ENCODE assay signal across 14 cellular contexts in genomic region chr14:51889851-51890250, GRCh38. TPM values are rescaled to one million over a fixed set of nuclear protein-coding genes. Genes with fewer than 3 reads are reported as not detected.
DNase-seq lines count a peak whose midpoint lies in the region; ATAC-seq and TF ChIP-seq lines count a peak whose summit lies in the region.
"Had no signal": no experiment of that assay in that cellular context is flagged by ENCODE, and none has a peak within 500 bp of the region (broad histone marks: within the 10 kb centered on the region; RNA-seq: fewer than 3 reads in every experiment).

No MANE protein-coding gene starts in this region.

- intact Hi-C loops in CD4-positive, alpha-beta T cell (cut with DNase I, micrococcal nuclease) = loop anchor here in 1 of 2 experiments (1.0 to 2.0 kb wide), 2 partner anchors 9 to 43 kb away; no protein-coding TSS in a partner anchor
- intact Hi-C loops in activated T-helper 1 cell treated with anti-CD3 and anti-CD28 coated beads, Interleukin-12 subunit alpha, Interleukin-12 subunit beta, Interleukin-2, Interleukin-4 antibody, amounts not matched to agents 30 ng/mL and 10 ng/mL and 1 ng/mL, durations not matched to agents 14 hours and 24 hours and 36 hours (cut with micrococcal nuclease) = no loop called here
- intact Hi-C loops in ovary (cut with DNase I) = no loop called here

- TF ChIP-seq EP300 in ovary (IDR thresholded peaks at IDR 0.05) = no peak

- H3K27me3 Mint-ChIP-seq in CD4-positive, alpha-beta T cell = no peaks in the 10 kb centered on the region
- no peaks in the 10 kb centered on the region for H3K27me3 Mint-ChIP-seq in activated T-helper 1 cell treated with anti-CD3 and anti-CD28 coated beads, Interleukin-12 subunit alpha, Interleukin-12 subunit beta, Interleukin-2, Interleukin-4 antibody, amounts not matched to agents 30 ng/mL and 10 ng/mL and 1 ng/mL, durations not matched to agents 14 hours and 24 hours and 36 hours (ENCODE audit: insufficient read depth)
- H3K27me3 Mint-ChIP-seq in immature natural killer cell (ENCODE audit: low read depth in 3 of 3) = peaks cover 2 to 26% (median 17%) of the 10 kb centered on the region in 3 donors

- TF ChIP-seq CTCF in CD4-positive, alpha-beta T cell (IDR thresholded peaks at IDR 0.05) = no peak
- no peak for TF ChIP-seq CTCF in ovary (IDR thresholded peaks at IDR 0.05)

- no peaks in the 10 kb centered on the region for H3K36me3 ChIP-seq in ovary
- H3K36me3 ChIP-seq: cardiac muscle cell, heart left ventricle had no signal

- H3K4me1 Mint-ChIP-seq in CD4-positive, alpha-beta T cell (ENCODE audit: low read depth) = peaks cover 89% of the 10 kb centered on the region
- H3K4me1 Mint-ChIP-seq in activated T-helper 1 cell treated with anti-CD3 and anti-CD28 coated beads, Interleukin-12 subunit alpha, Interleukin-12 subunit beta, Interleukin-2, Interleukin-4 antibody, amounts not matched to agents 30 ng/mL and 10 ng/mL and 1 ng/mL, durations not matched to agents 14 hours and 24 hours and 36 hours (ENCODE audit: low read depth) = peaks cover 55% of the 10 kb centered on the region
- peaks cover 94 to 100% of the 10 kb centered on the region in 2 donors for H3K4me1 Mint-ChIP-seq in immature natural killer cell

- no peaks in the 10 kb centered on the region for H3K27me3 ChIP-seq in CD4-positive, alpha-beta T cell (ENCODE audit: control insufficient read depth, insufficient read depth, low read length)
- no peaks in the 10 kb centered on the region for H3K27me3 ChIP-seq in ovary
- H3K27me3 ChIP-seq: cardiac muscle cell, heart left ventricle, spleen had no signal

- H3K27ac ChIP-seq in CD4-positive, alpha-beta T cell (ENCODE audit: low read depth, low read length) = no peak overlapping the region
- H3K27ac ChIP-seq in ovary = no peak overlapping the region
- H3K27ac ChIP-seq: cardiac muscle cell, VCaP had no signal

- H3K27ac Mint-ChIP-seq in CD4-positive, alpha-beta T cell = peak overlapping the region; percentile 34
- H3K27ac Mint-ChIP-seq in activated T-helper 1 cell treated with anti-CD3 and anti-CD28 coated beads, Interleukin-12 subunit alpha, Interleukin-12 subunit beta, Interleukin-2, Interleukin-4 antibody, amounts not matched to agents 30 ng/mL and 10 ng/mL and 1 ng/mL, durations not matched to agents 14 hours and 24 hours and 36 hours = peak overlapping the region; percentile 52
- H3K27ac Mint-ChIP-seq in immature natural killer cell = peak overlapping the region; percentile 63 to 91 (median 80)

- H3K4me3 ChIP-seq in ovary = no peak overlapping the region
- H3K4me3 ChIP-seq: cardiac muscle cell, heart left ventricle, spleen had no signal

- peaks cover 54% of the 10 kb centered on the region for H3K36me3 Mint-ChIP-seq in CD4-positive, alpha-beta T cell (ENCODE audit: low read depth)
- peaks cover 44% of the 10 kb centered on the region for H3K36me3 Mint-ChIP-seq in activated T-helper 1 cell treated with anti-CD3 and anti-CD28 coated beads, Interleukin-12 subunit alpha, Interleukin-12 subunit beta, Interleukin-2, Interleukin-4 antibody, amounts not matched to agents 30 ng/mL and 10 ng/mL and 1 ng/mL, durations not matched to agents 14 hours and 24 hours and 36 hours (ENCODE audit: low read depth)
- peaks cover 3 to 16% (median 13%) of the 10 kb centered on the region in 3 donors for H3K36me3 Mint-ChIP-seq in immature natural killer cell

- H3K4me3 Mint-ChIP-seq in CD4-positive, alpha-beta T cell = peak overlapping the region; percentile 70
- no peak overlapping the region for H3K4me3 Mint-ChIP-seq in activated T-helper 1 cell treated with anti-CD3 and anti-CD28 coated beads, Interleukin-12 subunit alpha, Interleukin-12 subunit beta, Interleukin-2, Interleukin-4 antibody, amounts not matched to agents 30 ng/mL and 10 ng/mL and 1 ng/mL, durations not matched to agents 14 hours and 24 hours and 36 hours
- peak overlapping the region; percentile 12 to 76 (median 62) for H3K4me3 Mint-ChIP-seq in immature natural killer cell

- no peaks in the 10 kb centered on the region for H3K9me3 Mint-ChIP-seq in CD4-positive, alpha-beta T cell
- no peaks in the 10 kb centered on the region for H3K9me3 Mint-ChIP-seq in activated T-helper 1 cell treated with anti-CD3 and anti-CD28 coated beads, Interleukin-12 subunit alpha, Interleukin-12 subunit beta, Interleukin-2, Interleukin-4 antibody, amounts not matched to agents 30 ng/mL and 10 ng/mL and 1 ng/mL, durations not matched to agents 14 hours and 24 hours and 36 hours
- no peaks in the 10 kb centered on the region for H3K9me3 Mint-ChIP-seq in immature natural killer cell

- no peaks in the 10 kb centered on the region for H3K9me3 ChIP-seq in CD4-positive, alpha-beta T cell (ENCODE audit: control insufficient read depth, low read length)
- no peaks in the 10 kb centered on the region for H3K9me3 ChIP-seq in ovary
- H3K9me3 ChIP-seq: heart left ventricle, spleen had no signal

- 73 to 88% (median 87%) methylated on average over 2 of the region's 2 CpGs for WGBS in ovary, 3 donors

- ATAC-seq in CD4-positive, alpha-beta T cell (ENCODE audit: poor library complexity) = peak; percentile 79
- no peak for ATAC-seq in GM18867 (IDR thresholded peaks at IDR 0.05; ENCODE audit: unreplicated experiment)
- ATAC-seq: left colon had no signal

- TF ChIP-seq POLR2A in ovary (IDR thresholded peaks at IDR 0.05) = no peak

- CTCF ChIA-PET in CD4-positive, alpha-beta T cell (lab: Charles Lee) = interaction anchor here (0.5 to 1.3 kb wide), 6 partner anchors 9 to 43 kb away, joined by 3 to 6 read pairs (median 4); no protein-coding TSS in a partner anchor

- no peak for DNase-seq in CD4-positive, alpha-beta T cell
- DNase-seq in H4 (ENCODE audit: low spot score) (peak; percentile 24), immature natural killer cell (no peak), NCI-H526 treated with DMSO at 0.1 percent for 48 hours (lab: John Stamatoyannopoulos, UW) (no peak), ovary (no peak), NCI-H2107 treated with DMSO at 0.1 percent for 48 hours (lab: John Stamatoyannopoulos, UW; ENCODE audit: unreplicated experiment) (no peak)
- DNase-seq in activated T-helper 1 cell treated with anti-CD3 and anti-CD28 coated beads, Interleukin-12 subunit alpha, Interleukin-12 subunit beta, Interleukin-2, Interleukin-4 antibody, amounts not matched to agents 30 ng/mL and 10 ng/mL and 1 ng/mL, durations not matched to agents 14 hours and 24 hours and 36 hours (ENCODE audit: low spot score) = no peak
- DNase-seq: GOT3, heart left ventricle, left colon, spleen had no signal

- POLR2A ChIA-PET in CD4-positive, alpha-beta T cell (lab: Charles Lee) = interaction anchor here (0.6 to 1.9 kb wide), 12 partner anchors 8 to 1262 kb away, joined by 3 to 23 read pairs (median 4); partner anchors contain the start of gene GNG2

- no peaks in the 10 kb centered on the region for H3K4me1 ChIP-seq in ovary (ENCODE audit: insufficient read depth)

RNA-seq across cellular contexts. Expression of gene GNG2, which starts 29.4 kb away (rescaled TPM):
- 100 to 1,000 TPM; 138 to 139 TPM for total RNA-seq in CD4-positive, alpha-beta T cell
- total RNA-seq in H4 (2014; rRNA removed; shearing (Covaris generic)) = 22.1 and 32.3 TPM in 2 replicates
- total RNA-seq in activated T-helper 1 cell treated with anti-CD3 and anti-CD28 coated beads, Interleukin-12 subunit alpha, Interleukin-12 subunit beta, Interleukin-2, Interleukin-4 antibody, amounts not matched to agents 30 ng/mL and 10 ng/mL and 1 ng/mL, durations not matched to agents 14 hours and 24 hours and 36 hours = 126 and 128 TPM in 2 replicates
- polyA plus RNA-seq in immature natural killer cell (100 to 1,000 TPM; 391 to 466 (median 462) TPM), ovary (10 to 100 TPM; 10.2 to 29.4 TPM)
- total RNA-seq in ovary = 10 to 100 TPM in 6 of 7 donors, 1 to 10 TPM in 1; 9.4 to 27.3 (median 11.4) TPM
